In the genomic region with DNA sequence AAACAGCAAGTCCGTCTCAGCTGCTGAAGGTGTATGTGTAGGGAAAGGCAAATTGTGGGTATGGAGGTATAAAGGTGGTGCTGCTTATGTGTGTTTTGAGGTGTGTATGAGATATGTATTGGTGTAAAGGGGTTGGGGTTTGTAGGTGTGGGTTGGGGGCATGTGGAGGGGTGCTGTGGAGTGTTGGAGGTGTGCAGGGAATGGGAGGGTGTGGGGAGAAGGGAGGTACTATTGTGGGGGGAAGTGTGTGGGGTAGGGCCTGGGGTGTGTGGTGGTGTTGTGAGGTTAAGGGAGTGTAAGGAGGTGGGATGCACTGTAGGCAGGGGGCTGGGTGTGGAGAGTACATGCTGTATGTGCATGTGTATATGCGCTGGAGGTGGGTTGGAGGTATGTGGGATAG, we compare ENCODE assay signal across 1 cellular context.
TF ChIP-seq lines count a peak whose summit lies in the region.

No MANE protein-coding gene starts in this region.

TF ChIP-seq in HEK293, 187 proteins besides CTCF, POLR2A, EP300 and RAD21 (continued from another document):
- TF ChIP-seq, protein P1, sequence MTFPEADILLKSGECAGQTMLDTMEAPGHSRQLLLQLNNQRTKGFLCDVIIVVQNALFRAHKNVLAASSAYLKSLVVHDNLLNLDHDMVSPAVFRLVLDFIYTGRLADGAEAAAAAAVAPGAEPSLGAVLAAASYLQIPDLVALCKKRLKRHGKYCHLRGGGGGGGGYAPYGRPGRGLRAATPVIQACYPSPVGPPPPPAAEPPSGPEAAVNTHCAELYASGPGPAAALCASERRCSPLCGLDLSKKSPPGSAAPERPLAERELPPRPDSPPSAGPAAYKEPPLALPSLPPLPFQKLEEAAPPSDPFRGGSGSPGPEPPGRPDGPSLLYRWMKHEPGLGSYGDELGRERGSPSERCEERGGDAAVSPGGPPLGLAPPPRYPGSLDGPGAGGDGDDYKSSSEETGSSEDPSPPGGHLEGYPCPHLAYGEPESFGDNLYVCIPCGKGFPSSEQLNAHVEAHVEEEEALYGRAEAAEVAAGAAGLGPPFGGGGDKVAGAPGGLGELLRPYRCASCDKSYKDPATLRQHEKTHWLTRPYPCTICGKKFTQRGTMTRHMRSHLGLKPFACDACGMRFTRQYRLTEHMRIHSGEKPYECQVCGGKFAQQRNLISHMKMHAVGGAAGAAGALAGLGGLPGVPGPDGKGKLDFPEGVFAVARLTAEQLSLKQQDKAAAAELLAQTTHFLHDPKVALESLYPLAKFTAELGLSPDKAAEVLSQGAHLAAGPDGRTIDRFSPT (tag by site-specific recombination; IDR thresholded peaks at IDR 0.05): no peak
